9 cellular contexts compared by ENCODE assay signal in the genomic region with DNA sequence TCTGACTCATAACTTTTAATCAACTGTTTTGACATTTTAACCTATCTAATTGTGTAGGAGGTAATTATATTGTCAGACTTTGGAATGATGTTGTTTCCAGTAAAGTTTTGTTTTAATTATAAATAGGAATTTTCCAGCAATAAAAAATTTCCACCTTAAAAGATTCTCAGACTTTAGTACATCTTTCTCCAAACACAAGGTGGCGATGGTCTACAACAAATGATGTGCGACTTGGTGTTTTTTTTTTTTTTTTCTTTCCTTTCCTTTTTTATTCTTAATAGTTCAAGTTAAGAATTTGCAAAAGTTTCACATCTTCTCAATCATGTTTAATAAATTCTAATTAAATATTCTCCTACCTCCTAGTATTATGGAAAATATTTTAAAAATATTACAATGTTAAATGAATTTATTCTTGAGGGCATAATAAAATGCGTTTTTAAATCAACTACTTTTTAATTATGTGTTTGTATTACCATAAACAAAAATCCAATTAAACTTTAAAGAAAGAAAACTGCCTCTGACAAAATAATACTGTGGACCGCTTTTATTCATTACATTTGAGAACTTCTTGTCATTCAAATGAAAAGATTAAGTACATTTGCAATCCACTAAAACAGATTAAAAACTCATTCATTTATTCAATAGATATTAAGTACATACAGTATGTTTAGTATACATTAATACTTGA. TPM values are rescaled to one million over a fixed set of nuclear protein-coding genes. Genes with fewer than 3 reads are reported as not detected.
DNase-seq lines count a peak whose midpoint lies in the region; ATAC-seq and TF ChIP-seq lines count a peak whose summit lies in the region.
"Had no signal": no experiment of that assay in that cellular context is flagged by ENCODE, and none has a peak within 500 bp of the region (broad histone marks: within the 10 kb centered on the region; RNA-seq: fewer than 3 reads in every experiment).

No MANE protein-coding gene starts in this region.

- H3K27me3 ChIP-seq in breast epithelium, result no peaks in the 10 kb centered on the region

- H3K4me3 Mint-ChIP-seq in activated CD4-positive, alpha-beta T cell treated with anti-CD3 and anti-CD28 coated beads for 36 hours, result no peak overlapping the region
- peak overlapping the region; percentile 32 for H3K4me3 Mint-ChIP-seq in mesothelial cell of epicardium
- H3K4me3 Mint-ChIP-seq: activated T-cell treated with anti-CD3 and anti-CD28 coated beads, Interleukin-2, amount 50 U/mL, for 72 hours had no signal

- DNase-seq in activated CD4-positive, alpha-beta T cell treated with anti-CD3 and anti-CD28 coated beads for 36 hours, result peak; percentile 15
- no peak for DNase-seq in activated CD4-positive, alpha-beta T cell treated with anti-CD3 and anti-CD28 coated beads for 4 hours
- peak; percentile 45 for DNase-seq in NCI-H2227 (lab: John Stamatoyannopoulos, UW; ENCODE audit: unreplicated experiment)
- no peak for DNase-seq in breast epithelium (ENCODE audit: low spot score in 2 of 2)
- DNase-seq in mesothelial cell of epicardium (ENCODE audit: low spot score in 2 of 2, unreplicated experiment in 2 of 2), result no peak
- DNase-seq in GM20000 (ENCODE audit: low spot score), result no peak
- DNase-seq in stimulated activated CD4-positive, alpha-beta T cell treated with anti-CD3 and anti-CD28 coated beads, Interleukin-2, amount 100 ng/mL, for 24 hours, result no peak

- no peaks in the 10 kb centered on the region for H3K9me3 ChIP-seq in breast epithelium

- TF ChIP-seq CTCF in breast epithelium (IDR thresholded peaks at IDR 0.05) (peak; percentile 25 to 48 (median 41)), mesothelial cell of epicardium (IDR thresholded peaks at IDR 0.05; ENCODE audit: unreplicated experiment) (peak; percentile 67), GM20000 (IDR thresholded peaks at IDR 0.05; ENCODE audit: extremely low read depth, missing control alignments) (no peak)

- no peak for TF ChIP-seq POLR2A in breast epithelium (IDR thresholded peaks at IDR 0.05)

- intact Hi-C loops in activated CD4-positive, alpha-beta T cell treated with anti-CD3 and anti-CD28 coated beads for 36 hours (cut with DNase I, micrococcal nuclease), result loop anchor here (1.0 to 10.0 kb wide), 11 partner anchors 118 to 1896 kb away; a partner anchor contains a TSS
- intact Hi-C loops in breast epithelium (cut with DNase I; ENCODE audit: low total_unique reads), result no loop called here

- no peak for ATAC-seq in activated CD4-positive, alpha-beta T cell treated with anti-CD3 and anti-CD28 coated beads for 36 hours
- ATAC-seq in HG03108 (IDR thresholded peaks at IDR 0.05; ENCODE audit: unreplicated experiment), result no peak
- ATAC-seq: activated T-cell treated with anti-CD3 and anti-CD28 coated beads, Interleukin-2, amount 50 U/mL, for 72 hours had no signal

- H3K36me3 Mint-ChIP-seq in activated CD4-positive, alpha-beta T cell treated with anti-CD3 and anti-CD28 coated beads for 36 hours (ENCODE audit: low read depth), result no peaks in the 10 kb centered on the region
- no peaks in the 10 kb centered on the region for H3K36me3 Mint-ChIP-seq in mesothelial cell of epicardium

- H3K27ac ChIP-seq in breast epithelium, result no peak overlapping the region

- peaks cover 38% of the 10 kb centered on the region for H3K27me3 Mint-ChIP-seq in activated CD4-positive, alpha-beta T cell treated with anti-CD3 and anti-CD28 coated beads for 36 hours
- no peaks in the 10 kb centered on the region for H3K27me3 Mint-ChIP-seq in mesothelial cell of epicardium (ENCODE audit: low read depth)

- no peaks in the 10 kb centered on the region for H3K4me1 ChIP-seq in breast epithelium

- CTCF ChIA-PET in activated CD4-positive, alpha-beta T cell treated with anti-CD3 and anti-CD28 coated beads for 36 hours (lab: Charles Lee), result interaction anchor here (1.0 to 3.3 kb wide), 4 partner anchors 848 to 1896 kb away, joined by 3 to 23 read pairs (median 6); no protein-coding TSS in a partner anchor

- POLR2A ChIA-PET in activated CD4-positive, alpha-beta T cell treated with anti-CD3 and anti-CD28 coated beads for 36 hours (lab: Charles Lee), result no interaction called here

- H3K4me3 ChIP-seq in breast epithelium, result no peak overlapping the region

- H3K9me3 Mint-ChIP-seq in activated CD4-positive, alpha-beta T cell treated with anti-CD3 and anti-CD28 coated beads for 36 hours (ENCODE audit: low read depth), result no peaks in the 10 kb centered on the region
- H3K9me3 Mint-ChIP-seq in mesothelial cell of epicardium, result no peaks in the 10 kb centered on the region
- H3K9me3 Mint-ChIP-seq: activated T-cell treated with anti-CD3 and anti-CD28 coated beads, Interleukin-2, amount 50 U/mL, for 72 hours had no signal

- H3K36me3 ChIP-seq in breast epithelium, result no peaks in the 10 kb centered on the region

- no peak overlapping the region for H3K27ac Mint-ChIP-seq in activated CD4-positive, alpha-beta T cell treated with anti-CD3 and anti-CD28 coated beads for 36 hours
- H3K27ac Mint-ChIP-seq in mesothelial cell of epicardium, result no peak overlapping the region
- H3K27ac Mint-ChIP-seq: activated T-cell treated with anti-CD3 and anti-CD28 coated beads, Interleukin-2, amount 50 U/mL, for 72 hours had no signal

- H3K4me1 Mint-ChIP-seq in activated CD4-positive, alpha-beta T cell treated with anti-CD3 and anti-CD28 coated beads for 36 hours, result peaks cover 18% of the 10 kb centered on the region
- peaks cover 28% of the 10 kb centered on the region for H3K4me1 Mint-ChIP-seq in mesothelial cell of epicardium

RNA-seq across cellular contexts. Expression of a gene that starts 4.4 kb away (rescaled TPM):
- not detected for total RNA-seq in activated CD4-positive, alpha-beta T cell treated with anti-CD3 and anti-CD28 coated beads for 36 hours
- total RNA-seq in breast epithelium (100 to 1,000 TPM in 1 of 3 donors, 10 to 100 TPM in 2; 72.0 to 198 (median 72.7) TPM), mesothelial cell of epicardium (67.8 to 77.6 TPM (median 72.7 TPM) in 3 replicates)

Comparison
In these comparisons a context has a peak if more than half of its experiments do, and no peak if none do; other contexts are left out.
1. DNase-seq: peak in activated CD4-positive, alpha-beta T cell treated with anti-CD3 and anti-CD28 coated beads for 36 hours (single experiment) and NCI-H2227 (single experiment); none in activated CD4-positive, alpha-beta T cell treated with anti-CD3 and anti-CD28 coated beads for 4 hours (0 of 2), breast epithelium (0 of 2), mesothelial cell of epicardium (0 of 2), GM20000 (single experiment) and stimulated activated CD4-positive, alpha-beta T cell treated with anti-CD3 and anti-CD28 coated beads, Interleukin-2, amount 100 ng/mL, for 24 hours (0 of 2).
2. RNA of a gene that starts 4.4 kb away (total RNA-seq): 67.8 to 77.6 TPM in mesothelial cell of epicardium and 72.0 to 198 TPM in breast epithelium; not detected in activated CD4-positive, alpha-beta T cell treated with anti-CD3 and anti-CD28 coated beads for 36 hours; every median in the first group is over 10 times any median in the second.